ENCODE assay signal across 21 cellular contexts in the genomic region with DNA sequence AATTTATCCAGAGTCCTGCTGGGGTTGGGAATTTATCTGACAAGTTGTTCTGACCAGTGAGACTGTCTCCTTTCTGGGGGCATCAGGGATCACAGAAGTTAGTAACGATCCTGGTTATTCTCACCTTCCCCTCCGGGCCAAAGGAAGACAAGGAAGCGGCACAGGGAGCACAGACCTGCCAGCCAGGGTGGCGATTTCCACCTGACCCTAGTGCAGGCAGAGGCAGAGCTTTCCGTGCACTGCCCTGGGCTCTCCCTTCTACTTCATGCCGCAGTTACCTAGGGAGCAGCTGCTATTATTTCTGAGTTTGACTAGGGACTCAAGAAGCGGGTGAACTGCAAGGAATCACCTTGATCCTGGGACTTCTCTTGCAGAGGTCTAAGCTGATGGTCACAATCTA. TPM values are rescaled to one million over a fixed set of nuclear protein-coding genes. Genes with fewer than 3 reads are reported as not detected.
DNase-seq lines count a peak whose midpoint lies in the region; ATAC-seq and TF ChIP-seq lines count a peak whose summit lies in the region.
"Had no signal": no experiment of that assay in that cellular context is flagged by ENCODE, and none has a peak within 500 bp of the region (broad histone marks: within the 10 kb centered on the region; RNA-seq: fewer than 3 reads in every experiment).

No MANE protein-coding gene starts in this region.

- TF ChIP-seq POLR2A in spleen (IDR thresholded peaks at IDR 0.05), result no peak

- 93 to 96% (median 94%) methylated on average over 7 of the region's 7 CpGs for WGBS in spleen, 5 donors

- POLR2A ChIA-PET in activated CD4-positive, alpha-beta T cell treated with anti-CD3 and anti-CD28 coated beads, Interleukin-2, amount 10 ng/mL, durations not matched to agents 7 days and 5 days (lab: Charles Lee), result no interaction called here
- POLR2A ChIA-PET in WTC11 (lab: Charles Lee), result interaction anchor here (1.0 to 1.3 kb wide), 2 partner anchors 31 to 55 kb away, joined by 3 read pairs; no protein-coding TSS in a partner anchor

- TF ChIP-seq CTCF in WTC11 (IDR thresholded peaks at IDR 0.05), result no peak
- TF ChIP-seq CTCF in spleen (IDR thresholded peaks at IDR 0.05 in 8 of 11, conservative IDR thresholded peaks at IDR 0.05 in 3 of 11), result no peak

- H3K27me3 ChIP-seq in H7 (ENCODE audit: control insufficient read depth, insufficient read depth, low read length) (peaks cover 4% of the 10 kb centered on the region; the same call in 1 of the 2 replicates), spleen (replicated peaks in 1 of 7) (no peaks in the 10 kb centered on the region)
- H3K27me3 ChIP-seq: BE2C; BLaER1 treated with 17β-estradiol and CSF1 and Interleukin-3, amounts not matched to agents 10 nM and 100 nM had no signal

- peaks cover 12% of the 10 kb centered on the region for H3K4me1 Mint-ChIP-seq in activated CD4-positive, alpha-beta T cell treated with anti-CD3 and anti-CD28 coated beads, Interleukin-2, amount 10 ng/mL, durations not matched to agents 7 days and 5 days
- H3K4me1 Mint-ChIP-seq in WTC11, result no peaks in the 10 kb centered on the region
- H3K4me1 Mint-ChIP-seq: H9 had no signal

- H3K36me3 Mint-ChIP-seq in activated CD4-positive, alpha-beta T cell treated with anti-CD3 and anti-CD28 coated beads, Interleukin-2, amount 10 ng/mL, durations not matched to agents 7 days and 5 days (ENCODE audit: low read depth), result peaks cover 23% of the 10 kb centered on the region
- H3K36me3 Mint-ChIP-seq in WTC11, result peaks cover 3% of the 10 kb centered on the region

- DNase-seq in activated CD4-positive, alpha-beta T cell treated with anti-CD3 and anti-CD28 coated beads, Interleukin-2, amount 10 ng/mL, durations not matched to agents 7 days and 5 days, result no peak
- no peak for DNase-seq in activated CD4-positive, alpha-beta T cell treated with anti-CD3 and anti-CD28 coated beads for 48 hours
- peak; percentile 20 for DNase-seq in H7
- no peak for DNase-seq in WTC11 (ENCODE audit: low spot score)
- DNase-seq in spleen, result peak; percentile 41
- no peak for DNase-seq in posterior vena cava (ENCODE audit: low spot score)
- DNase-seq in NCI-H82 treated with DMSO at 0.1 percent for 48 hours (lab: John Stamatoyannopoulos, UW; ENCODE audit: unreplicated experiment), result no peak
- no peak for DNase-seq in NCI-H510A treated with DMSO at 0.1 percent for 48 hours (lab: John Stamatoyannopoulos, UW)
- DNase-seq: BE2C; Calu3; CD4-positive, alpha-beta T cell; CD8-positive, alpha-beta memory T cell; COR-L47; DMS53; DMS79 treated with DMSO at 0.1 percent for 48 hours; H9 had no signal

- no peaks in the 10 kb centered on the region for H3K9me3 ChIP-seq in spleen
- H3K9me3 ChIP-seq: BE2C; BLaER1 treated with 17β-estradiol and CSF1 and Interleukin-3, amounts not matched to agents 10 nM and 100 nM had no signal

- H3K4me3 ChIP-seq in H7 (ENCODE audit: insufficient read depth, low read depth, low read length), result no peak overlapping the region
- no peak overlapping the region for H3K4me3 ChIP-seq in spleen
- H3K4me3 ChIP-seq: BLaER1 treated with 17β-estradiol and CSF1 and Interleukin-3, amounts not matched to agents 10 nM and 100 nM had no signal

- no peak overlapping the region for H3K4me3 Mint-ChIP-seq in activated CD4-positive, alpha-beta T cell treated with anti-CD3 and anti-CD28 coated beads, Interleukin-2, amount 10 ng/mL, durations not matched to agents 7 days and 5 days
- no peak overlapping the region for H3K4me3 Mint-ChIP-seq in WTC11
- H3K4me3 Mint-ChIP-seq: CD14-positive monocyte; CD4-positive, alpha-beta T cell; CD8-positive, alpha-beta memory T cell; H9 had no signal

- no peaks in the 10 kb centered on the region for H3K9me3 Mint-ChIP-seq in activated CD4-positive, alpha-beta T cell treated with anti-CD3 and anti-CD28 coated beads, Interleukin-2, amount 10 ng/mL, durations not matched to agents 7 days and 5 days
- no peaks in the 10 kb centered on the region for H3K9me3 Mint-ChIP-seq in WTC11
- H3K9me3 Mint-ChIP-seq: CD14-positive monocyte; CD4-positive, alpha-beta T cell; CD8-positive, alpha-beta memory T cell; H9 had no signal

- peaks cover 0 to 22% (median 8%) of the 10 kb centered on the region in 6 donors for H3K4me1 ChIP-seq in spleen
- H3K4me1 ChIP-seq: BE2C had no signal

- ATAC-seq in WTC11, result peak; percentile 36; the same call in 1 of the 2 replicates
- ATAC-seq: HCT116 had no signal

- H3K36me3 ChIP-seq in H7 (replicated peaks; ENCODE audit: control insufficient read depth, insufficient read depth, low read length) (no peaks in the 10 kb centered on the region; the same call in 1 of the 2 replicates), spleen (peaks cover 0 to 58% (median 18%) of the 10 kb centered on the region in 6 donors)

- intact Hi-C loops in spleen (cut with DNase I; ENCODE audit: low total_unique reads), result no loop called here
- intact Hi-C loops in posterior vena cava (cut with DNase I), result no loop called here

- no peaks in the 10 kb centered on the region for H3K27me3 Mint-ChIP-seq in activated CD4-positive, alpha-beta T cell treated with anti-CD3 and anti-CD28 coated beads, Interleukin-2, amount 10 ng/mL, durations not matched to agents 7 days and 5 days
- H3K27me3 Mint-ChIP-seq in WTC11 (ENCODE audit: low read depth), result peaks cover 6% of the 10 kb centered on the region
- H3K27me3 Mint-ChIP-seq: CD4-positive, alpha-beta T cell; CD8-positive, alpha-beta memory T cell had no signal

- CTCF ChIA-PET in activated CD4-positive, alpha-beta T cell treated with anti-CD3 and anti-CD28 coated beads, Interleukin-2, amount 10 ng/mL, durations not matched to agents 7 days and 5 days (lab: Charles Lee), result interaction anchor here (0.5 to 1.5 kb wide), 6 partner anchors 7 to 35 kb away, joined by 3 to 5 read pairs (median 3); partner anchors contain the start of gene TMEM106C
- CTCF ChIA-PET in WTC11 (lab: Charles Lee), result interaction anchor here (1.0 to 2.0 kb wide), 2 partner anchors 21 to 66 kb away, joined by 6 to 8 read pairs; partner anchors contain the start of gene VDR

- H3K27ac Mint-ChIP-seq in activated CD4-positive, alpha-beta T cell treated with anti-CD3 and anti-CD28 coated beads, Interleukin-2, amount 10 ng/mL, durations not matched to agents 7 days and 5 days, result peak overlapping the region; percentile 6
- no peak overlapping the region for H3K27ac Mint-ChIP-seq in WTC11
- H3K27ac Mint-ChIP-seq: CD4-positive, alpha-beta T cell; CD8-positive, alpha-beta memory T cell; H9 had no signal

- no peak overlapping the region for H3K27ac ChIP-seq in spleen
- H3K27ac ChIP-seq: 22Rv1; BLaER1 treated with 17β-estradiol and CSF1 and Interleukin-3, amounts not matched to agents 10 nM and 100 nM had no signal

TF ChIP-seq in WTC11, 78 proteins besides CTCF, POLR2A, EP300 and RAD21 (continues in another document):
- TF ChIP-seq, protein P1, sequence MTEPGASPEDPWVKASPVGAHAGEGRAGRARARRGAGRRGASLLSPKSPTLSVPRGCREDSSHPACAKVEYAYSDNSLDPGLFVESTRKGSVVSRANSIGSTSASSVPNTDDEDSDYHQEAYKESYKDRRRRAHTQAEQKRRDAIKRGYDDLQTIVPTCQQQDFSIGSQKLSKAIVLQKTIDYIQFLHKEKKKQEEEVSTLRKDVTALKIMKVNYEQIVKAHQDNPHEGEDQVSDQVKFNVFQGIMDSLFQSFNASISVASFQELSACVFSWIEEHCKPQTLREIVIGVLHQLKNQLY (CRISPR knock-in tag; IDR thresholded peaks at IDR 0.05), result no peak
- TF ChIP-seq AFF4 (CRISPR knock-in tag; IDR thresholded peaks at IDR 0.05; ENCODE audit: borderline replicate concordance) (no peak), IRF2 (CRISPR knock-in tag; IDR thresholded peaks at IDR 0.05; ENCODE audit: borderline replicate concordance, low read depth) (no peak), PRRX2 (CRISPR knock-in tag; IDR thresholded peaks at IDR 0.05) (no peak)

RNA-seq across cellular contexts. Expression of gene TMEM106C, which starts 7.4 kb away (rescaled TPM):
- 100 to 1,000 TPM; 145 to 181 TPM for total RNA-seq in activated CD4-positive, alpha-beta T cell treated with anti-CD3 and anti-CD28 coated beads, Interleukin-2, amount 10 ng/mL, durations not matched to agents 7 days and 5 days
- 13.4 and 15.6 TPM in 2 replicates for total RNA-seq in H7 (2014; rRNA removed; shearing (Covaris generic))
- total RNA-seq in WTC11 (2021) (48.3 to 50.8 TPM (median 49.1 TPM) in 3 replicates), spleen (100 to 1,000 TPM in 4 of 7 donors, 10 to 100 TPM in 3; 37.6 to 124 (median 109) TPM), posterior vena cava (10 to 100 TPM; 29.5 to 36.1 TPM)
- 10 to 100 TPM; 30.1 to 49.1 (median 40.2) TPM for polyA plus RNA-seq in spleen

RNA-seq across cellular contexts. Expression of gene COL2A1, which starts 33.4 kb away (rescaled TPM):
- not detected for total RNA-seq in activated CD4-positive, alpha-beta T cell treated with anti-CD3 and anti-CD28 coated beads, Interleukin-2, amount 10 ng/mL, durations not matched to agents 7 days and 5 days
- 2.0 and 4.6 TPM in 2 replicates for total RNA-seq in H7 (2014; rRNA removed; shearing (Covaris generic))
- total RNA-seq in WTC11 (2021), result 18.2 to 24.3 TPM (median 20.9 TPM) in 3 replicates
- total RNA-seq in spleen, result under 1 TPM in 3 of 7 donors, not detected in 4; 0.37 to 0.49 (median 0.47) TPM
- polyA plus RNA-seq in spleen, result not detected
- not detected for total RNA-seq in posterior vena cava
- total RNA-seq: CD4-positive, alpha-beta T cell; CD8-positive, alpha-beta memory T cell had no signal
- polyA plus RNA-seq: AG04450; CD14-positive monocyte; CD8-positive, alpha-beta memory T cell had no signal

Comparison
In these comparisons a context has a peak if more than half of its experiments do, and no peak if none do; other contexts are left out.
1. DNase-seq: peak in H7 (single experiment) and spleen (single experiment); none in activated CD4-positive, alpha-beta T cell treated with anti-CD3 and anti-CD28 coated beads, Interleukin-2, amount 10 ng/mL, durations not matched to agents 7 days and 5 days (single experiment), activated CD4-positive, alpha-beta T cell treated with anti-CD3 and anti-CD28 coated beads for 48 hours (single experiment), WTC11 (single experiment), posterior vena cava (single experiment), NCI-H82 treated with DMSO at 0.1 percent for 48 hours (single experiment) and NCI-H510A treated with DMSO at 0.1 percent for 48 hours (single experiment).